In the genomic region with DNA sequence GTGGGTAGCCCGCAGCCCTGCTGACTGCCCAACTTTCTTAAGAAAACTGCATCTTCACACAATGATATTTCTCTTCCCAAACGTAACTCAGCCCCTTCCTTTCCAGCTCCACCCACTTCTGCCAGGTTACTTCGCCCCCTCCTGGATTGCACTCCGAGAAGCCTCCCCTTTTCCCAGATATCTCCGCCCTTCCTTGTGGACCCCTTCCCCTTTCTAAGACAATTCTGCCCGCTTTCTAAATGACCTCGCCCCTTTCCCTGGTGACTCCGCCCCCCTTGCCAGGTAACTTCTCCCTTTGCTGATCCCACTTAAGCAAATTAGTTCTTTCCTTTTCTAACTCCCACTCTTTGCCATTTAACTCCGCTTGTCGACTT, we compare ENCODE assay signal across 1 cellular context.
TF ChIP-seq lines count a peak whose summit lies in the region.

No MANE protein-coding gene starts in this region.

TF ChIP-seq in H1, 55 proteins besides CTCF, POLR2A, EP300 and RAD21:
- TF ChIP-seq GTF2F1 (IDR thresholded peaks at IDR 0.05; ENCODE audit: borderline replicate concordance, low read depth, low read length) (no peak), POU5F1 (IDR thresholded peaks at IDR 0.05; ENCODE audit: low read depth, low read length) (no peak), SP4 (IDR thresholded peaks at IDR 0.05; ENCODE audit: low read length) (no peak), KDM5A (IDR thresholded peaks at IDR 0.05; ENCODE audit: low read length) (no peak), SUZ12 (IDR thresholded peaks at IDR 0.05; ENCODE audit: low read length) (no peak), EZH2 (IDR thresholded peaks at IDR 0.05; ENCODE audit: low read depth, low read length, severe bottlenecking) (no peak), RFX5 (IDR thresholded peaks at IDR 0.05; ENCODE audit: borderline replicate concordance, low read depth, low read length) (no peak), SIN3A (conservative IDR thresholded peaks at IDR 0.05 in 1 of 2, IDR thresholded peaks at IDR 0.05 in 1 of 2; ENCODE audit: low read depth in 1 of 2, low read length in 2 of 2) (0 out of 4 replicates have a peak, but pooled peaks of 1 of the 2 experiments have one; percentile 6), SP1 (IDR thresholded peaks at IDR 0.05; ENCODE audit: low read depth, low read length) (0 out of 2 replicates have a peak, but pooled peaks have one; percentile 49), SAP30 (IDR thresholded peaks at IDR 0.05; ENCODE audit: insufficient read depth, insufficient replicate concordance, low read length) (peak; percentile 32), KDM4A (IDR thresholded peaks at IDR 0.05; ENCODE audit: low read depth, low read length, severe bottlenecking) (peak; percentile 61), JUN (IDR thresholded peaks at IDR 0.05; ENCODE audit: low read depth, low read length) (no peak), TCF12 (IDR thresholded peaks at IDR 0.05; ENCODE audit: low read depth, low read length) (no peak)
